Comparison of ENCODE assay signal across 19 cellular contexts in genomic region chr4:112203593-112203992, GRCh38. TPM values are rescaled to one million over a fixed set of nuclear protein-coding genes. Genes with fewer than 3 reads are reported as not detected.
DNase-seq lines count a peak whose midpoint lies in the region; ATAC-seq and TF ChIP-seq lines count a peak whose summit lies in the region.
"Had no signal": no experiment of that assay in that cellular context is flagged by ENCODE, and none has a peak within 500 bp of the region (broad histone marks: within the 10 kb centered on the region; RNA-seq: fewer than 3 reads in every experiment).

No MANE protein-coding gene starts in this region.

- WGBS in hepatocyte (ENCODE audit: low lambda C conversion rate, missing lambda C conversion rate): 70% methylated on average over 1 of the region's 1 CpG
- WGBS in right lobe of liver (ENCODE audit: insufficient coverage, low coverage, low lambda C conversion rate, missing lambda C conversion rate): 25% methylated on average over 1 of the region's 1 CpG

- peak overlapping the region; percentile 38 for H2AFZ ChIP-seq in OCI-LY7 (ENCODE audit: low read length)
- H2AFZ ChIP-seq in hepatocyte: no peak overlapping the region

- DNase-seq in LHCN-M2 (ENCODE audit: low read depth) (peak; percentile 3), OCI-LY7 (ENCODE audit: low spot score) (no peak), hepatocyte (ENCODE audit: low spot score) (no peak), right lobe of liver (no peak), DMS 273 treated with DMSO at 0.1 percent for 48 hours (lab: John Stamatoyannopoulos, UW) (no peak), AG08396 (ENCODE audit: low spot score) (no peak), RWPE1 (ENCODE audit: low spot score) (no peak)
- DNase-seq: 8988T; ACHN; AML-193; Calu3; CD4-positive, alpha-beta T cell; CD8-positive, alpha-beta T cell; DMS79 treated with DMSO at 0.1 percent for 48 hours; GF-D8 had no signal

- TF ChIP-seq CTCF in OCI-LY7 (conservative IDR thresholded peaks at IDR 0.05; ENCODE audit: low read length) (no peak), hepatocyte (IDR thresholded peaks at IDR 0.05; ENCODE audit: poor library complexity) (no peak), right lobe of liver (IDR thresholded peaks at IDR 0.05) (no peak), RWPE1 (conservative IDR thresholded peaks at IDR 0.05; ENCODE audit: low read depth) (no peak)

- POLR2A ChIA-PET in OCI-LY7 (lab: Charles Lee) (interaction anchor here (0.6 to 1.4 kb wide), 6 partner anchors 10 to 501 kb away, joined by 3 to 5 read pairs (median 4); no protein-coding TSS in a partner anchor), RWPE1 (lab: Yijun Ruan, JAX; ENCODE audit: low non-redundant PET) (no interaction called here)

- no peak overlapping the region for H3K4me3 ChIP-seq in OCI-LY7 (ENCODE audit: low read depth, low read length, poor library complexity, severe bottlenecking)
- H3K4me3 ChIP-seq in hepatocyte: no peak overlapping the region
- no peak overlapping the region for H3K4me3 ChIP-seq in right lobe of liver
- H3K4me3 ChIP-seq: BLaER1 treated with 17β-estradiol and CSF1 and Interleukin-3, amounts not matched to agents 10 nM and 100 nM had no signal

- H3K27ac ChIP-seq in OCI-LY7 (ENCODE audit: low read depth, low read length, poor library complexity, severe bottlenecking): no peak overlapping the region
- peak overlapping the region; percentile 41 for H3K27ac ChIP-seq in hepatocyte
- H3K27ac ChIP-seq in right lobe of liver: no peak overlapping the region
- no peak overlapping the region for H3K27ac ChIP-seq in RWPE1
- H3K27ac ChIP-seq: BLaER1 treated with 17β-estradiol and CSF1 and Interleukin-3, amounts not matched to agents 10 nM and 100 nM; C4-2B had no signal

- no TSS peak for BruUV-seq in OCI-LY7 (replicated peaks; lab: Mats Ljungman, UMichigan)

- no peaks in the 10 kb centered on the region for H3K36me3 ChIP-seq in OCI-LY7 (ENCODE audit: insufficient read depth, low read length)
- H3K36me3 ChIP-seq in hepatocyte (replicated peaks; ENCODE audit: insufficient read depth, low read depth): no peaks in the 10 kb centered on the region
- no peaks in the 10 kb centered on the region for H3K36me3 ChIP-seq in right lobe of liver
- H3K36me3 ChIP-seq: BLaER1 treated with 17β-estradiol and CSF1 and Interleukin-3, amounts not matched to agents 10 nM and 100 nM had no signal

- H3K79me2 ChIP-seq in OCI-LY7 (ENCODE audit: insufficient read depth, low read depth, low read length): no peaks in the 10 kb centered on the region
- H3K79me2 ChIP-seq in hepatocyte: no peaks in the 10 kb centered on the region

- peak in 3 of 4 donors; percentile 37 to 48 (median 42) for ATAC-seq in right lobe of liver
- ATAC-seq in GM19023 (IDR thresholded peaks at IDR 0.05; ENCODE audit: unreplicated experiment): no peak
- ATAC-seq: CD8-positive, alpha-beta T cell had no signal

- CTCF ChIA-PET in OCI-LY7 (lab: Charles Lee; ENCODE audit: unreplicated experiment) (no interaction called here), RWPE1 (lab: Yijun Ruan, JAX) (no interaction called here)

- H3K9me2 ChIP-seq in OCI-LY7 (ENCODE audit: insufficient read depth, low read length) (no peaks in the 10 kb centered on the region), hepatocyte (replicated peaks; ENCODE audit: insufficient read depth) (no peaks in the 10 kb centered on the region)

- H3K27me3 ChIP-seq in hepatocyte: no peaks in the 10 kb centered on the region
- H3K27me3 ChIP-seq in right lobe of liver: no peaks in the 10 kb centered on the region
- H3K27me3 ChIP-seq: BLaER1 treated with 17β-estradiol and CSF1 and Interleukin-3, amounts not matched to agents 10 nM and 100 nM had no signal

- TF ChIP-seq POLR2A in right lobe of liver (IDR thresholded peaks at IDR 0.05): no peak

- intact Hi-C loops in OCI-LY7 (cut with micrococcal nuclease; ENCODE audit: unreplicated experiment): no loop called here
- intact Hi-C loops in right lobe of liver (cut with DNase I): no loop called here

- H3K4me2 ChIP-seq in OCI-LY7 (ENCODE audit: low read length): no peak overlapping the region
- H3K4me2 ChIP-seq in hepatocyte: no peak overlapping the region
- H3K4me2 ChIP-seq: BLaER1 treated with 17β-estradiol and CSF1 and Interleukin-3, amounts not matched to agents 10 nM and 100 nM had no signal

- H3K9me3 ChIP-seq in OCI-LY7 (ENCODE audit: low read length): no peaks in the 10 kb centered on the region
- H3K9me3 ChIP-seq in hepatocyte (ENCODE audit: low read depth): no peaks in the 10 kb centered on the region
- no peaks in the 10 kb centered on the region for H3K9me3 ChIP-seq in right lobe of liver
- H3K9me3 ChIP-seq: BLaER1 treated with 17β-estradiol and CSF1 and Interleukin-3, amounts not matched to agents 10 nM and 100 nM; Caco-2 had no signal

- H3K4me1 ChIP-seq in OCI-LY7 (ENCODE audit: insufficient read depth, low read length, poor library complexity, severe bottlenecking) (peaks cover 8% of the 10 kb centered on the region), hepatocyte (ENCODE audit: insufficient read depth) (peaks cover 4% of the 10 kb centered on the region), right lobe of liver (peaks cover 0 to 3% (median 0%) of the 10 kb centered on the region in 4 donors)
- H3K4me1 ChIP-seq: Caco-2 had no signal

- H4K20me1 ChIP-seq in OCI-LY7 (ENCODE audit: insufficient read depth, low read length) (no peaks in the 10 kb centered on the region), hepatocyte (ENCODE audit: insufficient read depth, poor library complexity, severe bottlenecking) (no peaks in the 10 kb centered on the region)
- H4K20me1 ChIP-seq: BLaER1 treated with 17β-estradiol and CSF1 and Interleukin-3, amounts not matched to agents 10 nM and 100 nM had no signal

RNA-seq across cellular contexts. Expression of gene AP1AR, which starts 28.0 kb away (rescaled TPM):
- total RNA-seq in LHCN-M2 (2014; rRNA removed): 21.6 and 26.5 TPM in 2 replicates
- polyA plus RNA-seq in LHCN-M2 (2012): 3.6 TPM
- total RNA-seq in OCI-LY7 (2014; rRNA removed; shearing (Covaris generic)): 18.2 and 24.9 TPM in 2 replicates
- total RNA-seq in OCI-LY7 (2022): 39.2 and 44.5 TPM in 2 replicates
- total RNA-seq in hepatocyte: 36.8 and 48.1 TPM in 2 replicates
- 19.4 and 22.6 TPM in 2 replicates for polyA plus RNA-seq in hepatocyte
- 10 to 100 TPM in 4 of 6 experiments, 1 to 10 TPM in 2; 9.2 to 13.8 (median 11.1) TPM for total RNA-seq in right lobe of liver

RNA-seq across cellular contexts. Expression of gene FAM241A, which starts 58.3 kb away (rescaled TPM):
- total RNA-seq in LHCN-M2 (2014; rRNA removed) (1.2 and 1.5 TPM in 2 replicates), OCI-LY7 (2022) (9.5 and 10.5 TPM in 2 replicates), hepatocyte (2.0 and 3.2 TPM in 2 replicates), right lobe of liver (1 to 10 TPM in 5 of 6 experiments, under 1 TPM in 1; 0.99 to 3.5 (median 2.1) TPM)
- 0.45 TPM for polyA plus RNA-seq in LHCN-M2 (2012)
- 2.1 and 2.5 TPM in 2 replicates for total RNA-seq in OCI-LY7 (2014; rRNA removed; shearing (Covaris generic))
- 2.3 and 2.9 TPM in 2 replicates for polyA plus RNA-seq in hepatocyte
